ENCODE assay signal across 21 cellular contexts in genomic region chr10:5305374-5305773, GRCh38. TPM values are rescaled to one million over a fixed set of nuclear protein-coding genes. Genes with fewer than 3 reads are reported as not detected.
DNase-seq lines count a peak whose midpoint lies in the region; ATAC-seq and TF ChIP-seq lines count a peak whose summit lies in the region.
"Had no signal": no experiment of that assay in that cellular context is flagged by ENCODE, and none has a peak within 500 bp of the region (broad histone marks: within the 10 kb centered on the region; RNA-seq: fewer than 3 reads in every experiment).

No MANE protein-coding gene starts in this region.

- H3K27ac ChIP-seq in heart right ventricle (no peak overlapping the region), tibial artery (no peak overlapping the region)
- H3K27ac ChIP-seq: upper lobe of left lung had no signal

- no peak overlapping the region for H3K4me3 ChIP-seq in heart right ventricle
- no peak overlapping the region for H3K4me3 ChIP-seq in fibroblast of pulmonary artery (replicated peaks; ENCODE audit: low read depth, low read length)
- H3K4me3 ChIP-seq in tibial artery = no peak overlapping the region
- H3K4me3 ChIP-seq: GM12878, upper lobe of left lung had no signal

- H3K9me3 ChIP-seq in heart right ventricle (peaks cover 0 to 21% (median 4%) of the 10 kb centered on the region in 11 donors), tibial artery (peaks cover 0 to 7% (median 0%) of the 10 kb centered on the region in 3 donors)

- H3K4me1 ChIP-seq in heart right ventricle = no peaks in the 10 kb centered on the region
- no peaks in the 10 kb centered on the region for H3K4me1 ChIP-seq in tibial artery
- H3K4me1 ChIP-seq: upper lobe of left lung had no signal

- H3K9me3 Mint-ChIP-seq in T-helper 2 cell treated with Interferon-gamma antibody and Interleukin-4, amounts not matched to agents 5 μg/mL and 100 μg/mL, for 36 hours = peaks cover 39% of the 10 kb centered on the region

- intact Hi-C loops in heart right ventricle (cut with DNase I) = loop anchor here in 1 of 10 donors (10.0 kb wide), 1 partner anchor 121 kb away; the partner anchor contains the start of gene AKR1C8
- intact Hi-C loops in cardiac septum (cut with DNase I) = no loop called here
- intact Hi-C loops in tibial artery (cut with DNase I; ENCODE audit: low total_unique reads) = no loop called here

- peaks cover 2% of the 10 kb centered on the region for H3K27me3 Mint-ChIP-seq in T-helper 2 cell treated with Interferon-gamma antibody and Interleukin-4, amounts not matched to agents 5 μg/mL and 100 μg/mL, for 36 hours (ENCODE audit: low read depth)

- peak in 2 of 8 donors; percentile 47 to 49 for ATAC-seq in heart right ventricle
- ATAC-seq: activated CD8-positive, alpha-beta memory T cell treated with anti-CD3 and anti-CD28 coated beads, Interleukin-2, amount 10 ng/mL, durations not matched to agents 7 days and 5 days; GM12878; stimulated activated naive CD8-positive, alpha-beta T cell treated with anti-CD3 and anti-CD28 coated beads, Interleukin-15, Interleukin-2, amounts not matched to agents 100 U/mL and 50 U/mL, for 24 hours had no signal

- no peak overlapping the region for H3K27ac Mint-ChIP-seq in T-helper 2 cell treated with Interferon-gamma antibody and Interleukin-4, amounts not matched to agents 5 μg/mL and 100 μg/mL, for 36 hours
- H3K27ac Mint-ChIP-seq: activated CD8-positive, alpha-beta memory T cell treated with anti-CD3 and anti-CD28 coated beads, Interleukin-2, amount 10 ng/mL, durations not matched to agents 7 days and 5 days; endodermal cell had no signal

- H3K4me1 Mint-ChIP-seq in T-helper 2 cell treated with Interferon-gamma antibody and Interleukin-4, amounts not matched to agents 5 μg/mL and 100 μg/mL, for 36 hours (ENCODE audit: low read depth) = peaks cover 4% of the 10 kb centered on the region
- H3K4me1 Mint-ChIP-seq: activated CD8-positive, alpha-beta memory T cell treated with anti-CD3 and anti-CD28 coated beads, Interleukin-2, amount 10 ng/mL, durations not matched to agents 7 days and 5 days; endodermal cell had no signal

- in situ Hi-C loops in KBM-7 (cut with MboI; ENCODE audit: low pct_unique_long_range_greater_than_20kb, low sequenced_read_pairs) = no loop called here

- H3K36me3 Mint-ChIP-seq in T-helper 2 cell treated with Interferon-gamma antibody and Interleukin-4, amounts not matched to agents 5 μg/mL and 100 μg/mL, for 36 hours (ENCODE audit: low read depth) = peaks cover 48% of the 10 kb centered on the region

- H3K36me3 ChIP-seq in heart right ventricle (no peaks in the 10 kb centered on the region), tibial artery (no peaks in the 10 kb centered on the region)
- H3K36me3 ChIP-seq: upper lobe of left lung had no signal

- 81 to 85% methylated on average over 7 of the region's 7 CpGs for WGBS in heart right ventricle, 2 donors

- peaks cover 0 to 13% (median 0%) of the 10 kb centered on the region in 7 donors for H3K27me3 ChIP-seq in heart right ventricle
- no peaks in the 10 kb centered on the region for H3K27me3 ChIP-seq in tibial artery
- H3K27me3 ChIP-seq: upper lobe of left lung had no signal

- no peak overlapping the region for H3K4me3 Mint-ChIP-seq in T-helper 2 cell treated with Interferon-gamma antibody and Interleukin-4, amounts not matched to agents 5 μg/mL and 100 μg/mL, for 36 hours
- H3K4me3 Mint-ChIP-seq: activated CD8-positive, alpha-beta memory T cell treated with anti-CD3 and anti-CD28 coated beads, Interleukin-2, amount 10 ng/mL, durations not matched to agents 7 days and 5 days; endodermal cell had no signal

- TF ChIP-seq CTCF in heart right ventricle (IDR thresholded peaks at IDR 0.05) = peak in 5 of 9 donors; percentile 10 to 43 (median 30)
- peak; percentile 8 for TF ChIP-seq CTCF in fibroblast of pulmonary artery (IDR thresholded peaks at IDR 0.05; ENCODE audit: low read length, missing control alignments)
- peak; percentile 23 to 28 for TF ChIP-seq CTCF in tibial artery (IDR thresholded peaks at IDR 0.05)

- no peak for DNase-seq in heart right ventricle
- DNase-seq in cardiac septum (ENCODE audit: low spot score) = no peak
- DNase-seq in RPMI7951 (ENCODE audit: low read depth) = peak; percentile 44
- DNase-seq in fibroblast of pulmonary artery (ENCODE audit: low read depth) = no peak
- DNase-seq in tibial artery = no peak
- DNase-seq in KBM-7 = no peak
- DNase-seq in T-helper 2 cell treated with Interferon-gamma antibody and Interleukin-4, amounts not matched to agents 5 μg/mL and 100 μg/mL, for 36 hours (ENCODE audit: low spot score) = no peak
- DNase-seq in DMS79 treated with DMSO at 0.1 percent for 48 hours (lab: John Stamatoyannopoulos, UW) = no peak
- DNase-seq: activated CD8-positive, alpha-beta memory T cell treated with anti-CD3 and anti-CD28 coated beads, Interleukin-2, amount 10 ng/mL, durations not matched to agents 7 days and 5 days; activated effector memory CD4-positive, alpha-beta T cell treated with Interleukin-2 at 50 U/mL for 16 hours; endodermal cell; HCEC 1CT; NCI-H69; nucleus accumbens; OCI-M1; stimulated activated naive CD8-positive, alpha-beta T cell treated with anti-CD3 and anti-CD28 coated beads, Interleukin-15, Interleukin-2, amounts not matched to agents 100 U/mL and 50 U/mL, for 24 hours; upper lobe of left lung had no signal

RNA-seq across cellular contexts. Expression of gene UCN3, which starts 59.4 kb away (rescaled TPM):
- total RNA-seq in heart right ventricle (not detected), cardiac septum (not detected)
- polyA plus RNA-seq in heart right ventricle = not detected
- not detected in 2 replicates for total RNA-seq in RPMI7951 (2014; rRNA removed; shearing (Covaris generic))
- total RNA-seq: activated CD8-positive, alpha-beta memory T cell treated with anti-CD3 and anti-CD28 coated beads, Interleukin-2, amount 10 ng/mL, durations not matched to agents 7 days and 5 days; chondrocyte; endodermal cell; frontal cortex; G401; GM12878 had no signal
- polyA plus RNA-seq: GM12878 had no signal
